ENCODE assay signal across 13 cellular contexts in genomic region chr4:4461850-4462249, GRCh38.
A peak's percentile ranks its signal among the peaks of the same experiment; 100 is the strongest.
DNase-seq lines count a peak whose midpoint lies in the region; ATAC-seq, FAIRE-seq and TF ChIP-seq lines count a peak whose summit lies in the region.
"Had no signal": no experiment of that assay in that cellular context is flagged by ENCODE, and none has a peak within 500 bp of the region (broad histone marks: within the 10 kb centered on the region; RNA-seq: fewer than 3 reads in every experiment).

No MANE protein-coding gene starts in this region.

- no peak overlapping the region for H3K27ac ChIP-seq in CD8-positive, alpha-beta memory T cell (ENCODE audit: low read depth, low read length)
- H3K27ac ChIP-seq in small intestine (ENCODE audit: low read depth in 1 of 2, low read length in 1 of 2), result peak overlapping the region in 1 of 2 donors; percentile 79
- H3K27ac ChIP-seq: C4-2B, prostate gland had no signal

- peaks cover 52 to 60% (median 60%) of the 10 kb centered on the region in 3 donors for H3K4me1 Mint-ChIP-seq in CD8-positive, alpha-beta memory T cell
- H3K4me1 Mint-ChIP-seq in glutamatergic neuron (ENCODE audit: low read depth, unreplicated experiment), result no peaks in the 10 kb centered on the region

- peak overlapping the region; percentile 49 to 90 (median 80) for H3K4me3 Mint-ChIP-seq in CD8-positive, alpha-beta memory T cell
- H3K4me3 Mint-ChIP-seq in glutamatergic neuron (ENCODE audit: unreplicated experiment), result no peak overlapping the region
- H3K4me3 Mint-ChIP-seq: HFFc6 had no signal

- peak overlapping the region; percentile 85 to 99 (median 92) for H3K27ac Mint-ChIP-seq in CD8-positive, alpha-beta memory T cell
- H3K27ac Mint-ChIP-seq in glutamatergic neuron (ENCODE audit: unreplicated experiment), result no peak overlapping the region
- H3K27ac Mint-ChIP-seq: HFFc6 had no signal

- peaks cover 17% of the 10 kb centered on the region for H3K36me3 ChIP-seq in CD8-positive, alpha-beta memory T cell (ENCODE audit: insufficient read depth, low read length)
- H3K36me3 ChIP-seq in small intestine (ENCODE audit: control insufficient read depth in 2 of 2, insufficient read depth in 2 of 2, low read length in 2 of 2), result peaks cover 4 to 12% of the 10 kb centered on the region in 2 donors

- CTCF ChIA-PET in CD8-positive, alpha-beta memory T cell (lab: Charles Lee), result interaction anchor here (1.1 to 1.6 kb wide), 3 partner anchors 30 to 75 kb away, joined by 3 read pairs; partner anchors contain the start of gene NSG1

- H3K36me3 Mint-ChIP-seq in CD8-positive, alpha-beta memory T cell, result peaks cover 18 to 58% (median 24%) of the 10 kb centered on the region in 3 donors
- H3K36me3 Mint-ChIP-seq in glutamatergic neuron (ENCODE audit: unreplicated experiment), result peaks cover 13% of the 10 kb centered on the region

- no peaks in the 10 kb centered on the region for H3K27me3 Mint-ChIP-seq in CD8-positive, alpha-beta memory T cell
- H3K27me3 Mint-ChIP-seq in glutamatergic neuron (ENCODE audit: unreplicated experiment), result peaks cover 3% of the 10 kb centered on the region

- H3K4me1 ChIP-seq in CD8-positive, alpha-beta memory T cell (ENCODE audit: insufficient read depth, low read length), result peaks cover 16% of the 10 kb centered on the region
- no peaks in the 10 kb centered on the region for H3K4me1 ChIP-seq in small intestine (ENCODE audit: control insufficient read depth in 2 of 2, insufficient read depth in 1 of 2, low read depth in 1 of 2, low read length in 1 of 2)
- H3K4me1 ChIP-seq: prostate gland had no signal

- no peaks in the 10 kb centered on the region for H3K9me3 ChIP-seq in CD8-positive, alpha-beta memory T cell (ENCODE audit: low read length)
- no peaks in the 10 kb centered on the region for H3K9me3 ChIP-seq in small intestine (ENCODE audit: control insufficient read depth, low read depth)
- H3K9me3 ChIP-seq: prostate gland had no signal

- H3K9me3 Mint-ChIP-seq in CD8-positive, alpha-beta memory T cell, result peaks cover 0 to 8% (median 0%) of the 10 kb centered on the region in 5 donors
- peaks cover 3% of the 10 kb centered on the region for H3K9me3 Mint-ChIP-seq in glutamatergic neuron (ENCODE audit: unreplicated experiment)
- H3K9me3 Mint-ChIP-seq: HFFc6 had no signal

- DNase-seq in CD8-positive, alpha-beta memory T cell, result peak in 4 of 5 donors; percentile 42 to 83 (median 70)
- DNase-seq in NCI-H510A (lab: John Stamatoyannopoulos, UW) (peak; percentile 56), activated gamma-delta T cell treated with Interleukin-2 at 50 U/mL for 16 hours (peak; percentile 63), small intestine (peak; percentile 36), glutamatergic neuron (no peak), KG1 (lab: John Stamatoyannopoulos, UW) (no peak)
- DNase-seq: HFFc6, OCI-M1 had no signal

- 59 to 70% (median 66%) methylated on average over 5 of the region's 5 CpGs for WGBS in small intestine, 3 donors

- TF ChIP-seq CTCF in glutamatergic neuron (IDR thresholded peaks at IDR 0.05; ENCODE audit: partially characterized antibody, unreplicated experiment), result no peak

- FAIRE-seq in small intestine (lab: Jason Lieb, UNC), result no peak
- FAIRE-seq: GM18507 had no signal

- H3K27me3 ChIP-seq in CD8-positive, alpha-beta memory T cell (ENCODE audit: insufficient read depth, low read length, poor library complexity, severe bottlenecking), result no peaks in the 10 kb centered on the region
- no peaks in the 10 kb centered on the region for H3K27me3 ChIP-seq in small intestine (ENCODE audit: control insufficient read depth in 2 of 2, insufficient read depth in 2 of 2, low read length in 2 of 2)

- H3K4me3 ChIP-seq in CD8-positive, alpha-beta memory T cell (ENCODE audit: low read length), result no peak overlapping the region
- H3K4me3 ChIP-seq in small intestine (ENCODE audit: low read depth in 1 of 2, low read length in 2 of 2), result no peak overlapping the region
- H3K4me3 ChIP-seq: prostate gland had no signal

- POLR2A ChIA-PET in CD8-positive, alpha-beta memory T cell (lab: Charles Lee), result interaction anchor here (0.9 kb wide), 1 partner anchor 75 kb away, joined by 3 read pairs; the partner anchor contains the start of gene NSG1

- ATAC-seq in GM21528 (IDR thresholded peaks at IDR 0.05; ENCODE audit: low FRiP score, unreplicated experiment) (no peak), GM18909 (IDR thresholded peaks at IDR 0.05; ENCODE audit: poor library complexity, unreplicated experiment) (no peak)

Comparison
In these comparisons a context has a peak if more than half of its experiments do, and no peak if none do; other contexts are left out.
1. DNase-seq: peak in CD8-positive, alpha-beta memory T cell (4 of 5), NCI-H510A (single experiment), activated gamma-delta T cell treated with Interleukin-2 at 50 U/mL for 16 hours (single experiment) and small intestine (single experiment); none in glutamatergic neuron (single experiment) and KG1 (single experiment).